ENCODE assay signal across 33 cellular contexts in genomic region chr17:50573866-50574571, GRCh38. TPM values are rescaled to one million over a fixed set of nuclear protein-coding genes. Genes with fewer than 3 reads are reported as not detected.
"Had no signal": no experiment of that assay in that cellular context is flagged by ENCODE, and none has a peak within 500 bp of the region (broad histone marks: within the 10 kb centered on the region; RNA-seq: fewer than 3 reads in every experiment).

No MANE protein-coding gene starts in this region.

- H3K27me3 ChIP-seq: cardiac muscle cell, colonic mucosa had no signal

- H3K9me3 ChIP-seq: colonic mucosa had no signal

- H3K36me3 ChIP-seq: cardiac muscle cell, colonic mucosa had no signal

- H3K4me1 ChIP-seq: colonic mucosa had no signal

- H3K27ac ChIP-seq: cardiac muscle cell, colonic mucosa, RWPE1 had no signal

- ATAC-seq: activated CD4-positive, alpha-beta T cell treated with anti-CD3 and anti-CD28 coated beads for 36 hours; activated CD4-positive, CD25-positive, alpha-beta regulatory T cell treated with anti-CD3 and anti-CD28 coated beads, Interleukin-2, amount 50 U/mL, for 24 hours; PC-3; WTC11 had no signal

- H3K4me3 ChIP-seq: cardiac muscle cell, colonic mucosa had no signal

- DNase-seq: activated CD4-positive, alpha-beta T cell treated with anti-CD3 and anti-CD28 coated beads for 36 hours; activated CD4-positive, alpha-beta T cell treated with anti-CD3 and anti-CD28 coated beads, Interleukin-2, amount 10 ng/mL, durations not matched to agents 7 days and 5 days; activated CD4-positive, alpha-beta T cell treated with anti-CD3 and anti-CD28 coated beads, Interleukin-2, amount 50 U/mL, for 48 hours; activated CD8-positive, alpha-beta memory T cell treated with anti-CD3 and anti-CD28 coated beads, Interleukin-2, amount 50 U/mL, for 48 hours; activated effector memory CD4-positive, alpha-beta T cell treated with Interleukin-2 at 50 U/mL for 16 hours; activated naive CD4-positive, alpha-beta T cell treated with anti-CD3 and anti-CD28 coated beads, Interleukin-2, amount 10 ng/mL, durations not matched to agents 7 days and 5 days; activated naive CD8-positive, alpha-beta T cell treated with anti-CD3 and anti-CD28 coated beads for 36 hours; activated T-cell treated with anti-CD3 and anti-CD28 coated beads, Interleukin-2, amount 50 U/mL, for 48 hours; amniotic stem cell; aorta; colonic mucosa; NCI-H1092 treated with DMSO at 0.1 percent for 48 hours; NCI-H1417; NCI-H146; NCI-H187; NCI-H2029 treated with DMSO at 0.1 percent for 48 hours; NCI-H2107; NCI-H2171; NCI-H510A; NCI-H69; NK-92 treated with Interleukin-12 subunit alpha and Interleukin-12 subunit beta, amount 100 ng/mL, for 24 hours; PC-3; Right ventricle myocardium superior; SW 1271; T1000 had no signal

- FAIRE-seq: RCC 7860 had no signal

RNA-seq across cellular contexts. Expression of gene CACNA1G, which starts 13.5 kb away (rescaled TPM):
- total RNA-seq: activated CD4-positive, alpha-beta T cell treated with anti-CD3 and anti-CD28 coated beads for 36 hours; activated CD4-positive, alpha-beta T cell treated with anti-CD3 and anti-CD28 coated beads, Interleukin-2, amount 10 ng/mL, durations not matched to agents 7 days and 5 days; T-helper 1 cell treated with Interleukin-12 subunit alpha and Interleukin-12 subunit beta and Interleukin-4 antibody, amounts not matched to agents 30 ng/mL and 1 ng/mL, for 36 hours; T-helper 2 cell treated with Interferon-gamma antibody and Interleukin-4, amounts not matched to agents 100 ng/mL and 5 ng/mL, for 36 hours had no signal
- polyA plus RNA-seq: aorta had no signal

RNA-seq across cellular contexts. Expression of gene EPN3, which starts 41.5 kb away (rescaled TPM):
- total RNA-seq: activated CD4-positive, alpha-beta T cell treated with anti-CD3 and anti-CD28 coated beads for 36 hours; activated CD4-positive, alpha-beta T cell treated with anti-CD3 and anti-CD28 coated beads, Interleukin-2, amount 10 ng/mL, durations not matched to agents 7 days and 5 days; activated naive CD8-positive, alpha-beta T cell treated with anti-CD3 and anti-CD28 coated beads for 36 hours; aorta; chondrocyte; T-helper 2 cell treated with Interferon-gamma antibody and Interleukin-4, amounts not matched to agents 100 ng/mL and 5 ng/mL, for 36 hours had no signal
